1 cellular context compared by ENCODE assay signal in the genomic region with DNA sequence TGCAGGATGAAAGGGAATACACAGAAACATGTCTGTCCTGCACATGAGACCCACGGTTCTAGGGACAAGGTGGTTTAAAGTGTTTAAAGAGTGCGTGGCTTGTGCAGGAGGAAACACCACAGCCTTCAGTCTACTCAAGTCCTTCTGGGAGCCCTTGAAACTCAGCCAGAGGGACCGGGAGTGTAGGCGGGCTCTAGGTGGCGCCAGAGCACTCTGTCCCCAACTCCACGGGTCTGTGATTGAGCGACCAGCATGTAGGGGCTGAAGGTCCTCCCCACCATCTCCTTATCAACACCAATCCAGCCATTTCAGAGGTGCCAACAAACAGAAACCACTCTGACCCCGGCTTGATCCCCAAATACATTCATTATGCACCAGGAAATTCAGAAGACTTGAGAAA.
TF ChIP-seq lines count a peak whose summit lies in the region.

No MANE protein-coding gene starts in this region.

TF ChIP-seq in GM23338, 12 proteins besides CTCF, POLR2A, EP300 and RAD21 (continued from another document):
- TF ChIP-seq, protein P1, sequence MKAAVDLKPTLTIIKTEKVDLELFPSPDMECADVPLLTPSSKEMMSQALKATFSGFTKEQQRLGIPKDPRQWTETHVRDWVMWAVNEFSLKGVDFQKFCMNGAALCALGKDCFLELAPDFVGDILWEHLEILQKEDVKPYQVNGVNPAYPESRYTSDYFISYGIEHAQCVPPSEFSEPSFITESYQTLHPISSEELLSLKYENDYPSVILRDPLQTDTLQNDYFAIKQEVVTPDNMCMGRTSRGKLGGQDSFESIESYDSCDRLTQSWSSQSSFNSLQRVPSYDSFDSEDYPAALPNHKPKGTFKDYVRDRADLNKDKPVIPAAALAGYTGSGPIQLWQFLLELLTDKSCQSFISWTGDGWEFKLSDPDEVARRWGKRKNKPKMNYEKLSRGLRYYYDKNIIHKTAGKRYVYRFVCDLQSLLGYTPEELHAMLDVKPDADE (IDR thresholded peaks at IDR 0.05) = no peak
- no peak for TF ChIP-seq NANOG (IDR thresholded peaks at IDR 0.05; ENCODE audit: borderline replicate concordance)
- no peak for TF ChIP-seq ZNF331 (CRISPR knock-in tag; IDR thresholded peaks at IDR 0.05; ENCODE audit: low read depth)
- TF ChIP-seq STAT1 (IDR thresholded peaks at IDR 0.05; ENCODE audit: unreplicated experiment) = no peak
- TF ChIP-seq EZH2phosphoT487 (IDR thresholded peaks at IDR 0.05; ENCODE audit: unreplicated experiment) = no peak
